Comparison of ENCODE assay signal across 15 cellular contexts in the genomic region with DNA sequence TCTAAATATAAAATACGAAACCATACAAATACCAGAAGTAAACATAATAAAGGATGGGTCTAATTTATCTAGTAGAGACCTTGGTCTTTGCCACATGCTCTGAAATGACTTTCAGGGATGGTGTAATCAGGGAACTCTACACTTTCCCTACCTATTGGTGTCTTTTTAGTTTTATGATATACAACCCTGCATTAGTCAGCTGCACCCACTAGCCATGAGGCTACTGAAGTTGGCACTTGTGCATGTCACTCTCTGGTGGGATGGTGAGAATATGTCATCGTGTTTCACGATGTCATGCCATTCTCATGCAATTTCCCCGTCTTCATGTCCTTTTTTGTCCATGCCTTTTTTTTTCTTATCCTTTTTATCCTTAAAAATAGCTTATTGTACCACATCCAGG.
"Had no signal": no experiment of that assay in that cellular context is flagged by ENCODE, and none has a peak within 500 bp of the region (broad histone marks: within the 10 kb centered on the region; RNA-seq: fewer than 3 reads in every experiment).

No MANE protein-coding gene starts in this region.

- ATAC-seq: left colon; naive thymus-derived CD8-positive, alpha-beta T cell had no signal

- H3K4me1 Mint-ChIP-seq: endodermal cell; naive thymus-derived CD8-positive, alpha-beta T cell had no signal

- H3K4me3 Mint-ChIP-seq: endodermal cell; naive thymus-derived CD8-positive, alpha-beta T cell had no signal

- H3K9me3 Mint-ChIP-seq: endodermal cell had no signal

- H3K4me1 ChIP-seq: colonic mucosa, stomach had no signal

- H3K27ac Mint-ChIP-seq: endodermal cell; naive thymus-derived CD8-positive, alpha-beta T cell had no signal

- H3K27me3 ChIP-seq: colonic mucosa, neutrophil, stomach had no signal

- H3K9me3 ChIP-seq: colonic mucosa, neutrophil, stomach had no signal

- H3K4me3 ChIP-seq: colonic mucosa, stomach had no signal

- H3K36me3 ChIP-seq: colonic mucosa, neutrophil, stomach had no signal

- DNase-seq: colonic mucosa; dermis blood vessel endothelial cell; endodermal cell; erythroblast; foreskin melanocyte; head of caudate nucleus; hippocampal formation; left colon; naive thymus-derived CD8-positive, alpha-beta T cell; stimulated activated naive CD4-positive, alpha-beta T cell; stomach; substantia nigra; trophoblast cell had no signal

- FAIRE-seq: endothelial cell of umbilical vein had no signal

- H3K27ac ChIP-seq: colonic mucosa, neutrophil, stomach had no signal

- H3K36me3 Mint-ChIP-seq: naive thymus-derived CD8-positive, alpha-beta T cell had no signal
